1 cellular context compared by ENCODE assay signal in the genomic region with DNA sequence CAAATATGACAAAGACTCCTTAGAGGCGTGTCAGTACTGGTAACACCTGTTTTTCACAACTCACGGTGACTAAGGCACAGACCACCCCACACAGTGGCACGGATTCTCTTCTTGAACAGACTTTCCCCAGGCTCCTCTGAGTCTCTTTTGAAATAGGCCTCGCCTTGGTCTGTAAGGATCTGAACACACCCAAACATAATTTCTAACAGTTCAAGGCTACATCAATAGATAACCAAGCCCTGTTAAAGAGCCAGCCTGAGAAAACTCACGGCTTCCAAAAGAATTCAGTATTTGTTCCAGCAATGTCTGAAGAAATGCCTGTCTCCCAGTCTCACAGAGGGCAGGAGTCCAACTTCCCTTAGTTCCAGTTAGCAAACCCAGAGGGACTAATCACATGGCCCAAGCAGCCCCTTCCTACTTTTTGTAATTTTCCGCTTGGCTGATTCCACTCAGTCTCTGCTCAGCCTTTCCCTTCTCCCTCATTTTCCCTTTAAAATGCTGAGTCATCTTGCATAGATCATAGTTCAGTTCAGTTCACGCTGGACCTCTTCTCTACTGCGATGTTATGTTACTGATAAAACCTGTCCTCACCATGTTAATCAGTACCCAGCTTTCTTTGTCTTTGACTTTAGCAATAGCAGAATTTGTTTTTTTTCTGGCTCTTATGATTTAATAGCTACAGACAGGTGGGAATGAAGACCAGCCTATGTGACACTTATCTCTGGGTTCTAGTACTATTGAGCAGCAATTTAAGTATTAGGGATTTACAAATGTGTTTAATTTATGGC.
TF ChIP-seq lines count a peak whose summit lies in the region.

No MANE protein-coding gene starts in this region.

TF ChIP-seq in HepG2, 621 proteins besides CTCF, POLR2A, EP300 and RAD21 (continued from another document and continues in another):
- TF ChIP-seq, protein P1, sequence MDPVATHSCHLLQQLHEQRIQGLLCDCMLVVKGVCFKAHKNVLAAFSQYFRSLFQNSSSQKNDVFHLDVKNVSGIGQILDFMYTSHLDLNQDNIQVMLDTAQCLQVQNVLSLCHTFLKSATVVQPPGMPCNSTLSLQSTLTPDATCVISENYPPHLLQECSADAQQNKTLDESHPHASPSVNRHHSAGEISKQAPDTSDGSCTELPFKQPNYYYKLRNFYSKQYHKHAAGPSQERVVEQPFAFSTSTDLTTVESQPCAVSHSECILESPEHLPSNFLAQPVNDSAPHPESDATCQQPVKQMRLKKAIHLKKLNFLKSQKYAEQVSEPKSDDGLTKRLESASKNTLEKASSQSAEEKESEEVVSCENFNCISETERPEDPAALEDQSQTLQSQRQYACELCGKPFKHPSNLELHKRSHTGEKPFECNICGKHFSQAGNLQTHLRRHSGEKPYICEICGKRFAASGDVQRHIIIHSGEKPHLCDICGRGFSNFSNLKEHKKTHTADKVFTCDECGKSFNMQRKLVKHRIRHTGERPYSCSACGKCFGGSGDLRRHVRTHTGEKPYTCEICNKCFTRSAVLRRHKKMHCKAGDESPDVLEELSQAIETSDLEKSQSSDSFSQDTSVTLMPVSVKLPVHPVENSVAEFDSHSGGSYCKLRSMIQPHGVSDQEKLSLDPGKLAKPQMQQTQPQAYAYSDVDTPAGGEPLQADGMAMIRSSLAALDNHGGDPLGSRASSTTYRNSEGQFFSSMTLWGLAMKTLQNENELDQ (CRISPR knock-in tag; IDR thresholded peaks at IDR 0.05; ENCODE audit: borderline replicate concordance), result no peak
- TF ChIP-seq SP4 (CRISPR knock-in tag; IDR thresholded peaks at IDR 0.05) (no peak), CREM (IDR thresholded peaks at IDR 0.05) (peak; percentile 76), CREM (CRISPR knock-in tag; IDR thresholded peaks at IDR 0.05) (no peak), MEF2D (CRISPR knock-in tag; IDR thresholded peaks at IDR 0.05) (peak; percentile 76), SMAD1 (CRISPR knock-in tag; IDR thresholded peaks at IDR 0.05; ENCODE audit: borderline replicate concordance, low read depth) (no peak), ZNF34 (CRISPR knock-in tag; IDR thresholded peaks at IDR 0.05; ENCODE audit: borderline replicate concordance) (no peak), MTA1 (CRISPR knock-in tag; IDR thresholded peaks at IDR 0.05; ENCODE audit: borderline replicate concordance) (no peak), ZNF124 (CRISPR knock-in tag; IDR thresholded peaks at IDR 0.05) (peak; percentile 71; the same call in 1 of the 2 replicates), MIER3 (CRISPR knock-in tag; IDR thresholded peaks at IDR 0.05; ENCODE audit: borderline replicate concordance) (peak; percentile 68; the same call in 1 of the 2 replicates), ZNF44 (CRISPR knock-in tag; IDR thresholded peaks at IDR 0.05) (0 out of 2 replicates have a peak, but pooled peaks have one; percentile 35), SCMH1 (CRISPR knock-in tag; IDR thresholded peaks at IDR 0.05; ENCODE audit: borderline replicate concordance) (no peak), POLR2AphosphoS5 (IDR thresholded peaks at IDR 0.05; ENCODE audit: low read depth, low read length) (peak; percentile 4; the same call in 1 of the 2 replicates), MED13 (CRISPR knock-in tag; IDR thresholded peaks at IDR 0.05) (peak; percentile 90; the same call in 1 of the 2 replicates), ZNF530 (CRISPR knock-in tag; IDR thresholded peaks at IDR 0.05; ENCODE audit: low read depth) (no peak), FOXA3 (CRISPR knock-in tag; IDR thresholded peaks at IDR 0.05) (peak; percentile 67), HNRNPH1 (optimal IDR thresholded peaks at IDR 0.05; ENCODE audit: low read depth, low read length) (no peak), BCL6 (CRISPR knock-in tag; IDR thresholded peaks at IDR 0.05) (peak; percentile 69), NPAS2 (CRISPR knock-in tag; IDR thresholded peaks at IDR 0.05; ENCODE audit: borderline replicate concordance) (no peak), DNMT1 (CRISPR knock-in tag; IDR thresholded peaks at IDR 0.05) (no peak), TARDBP (CRISPR knock-in tag; IDR thresholded peaks at IDR 0.05) (peak; percentile 20; the same call in 1 of the 2 replicates), HOXA9 (CRISPR knock-in tag; IDR thresholded peaks at IDR 0.05; ENCODE audit: borderline replicate concordance) (no peak), CENPT (CRISPR knock-in tag; IDR thresholded peaks at IDR 0.05; ENCODE audit: low read depth) (no peak), ZNF160 (CRISPR knock-in tag; IDR thresholded peaks at IDR 0.05) (no peak), TAF1 (CRISPR knock-in tag; IDR thresholded peaks at IDR 0.05) (peak; percentile 26; the same call in 1 of the 2 replicates), SOX6 (IDR thresholded peaks at IDR 0.05) (no peak), SOX6 (CRISPR knock-in tag; IDR thresholded peaks at IDR 0.05) (peak; percentile 96), ZNF652 (CRISPR knock-in tag; IDR thresholded peaks at IDR 0.05; ENCODE audit: borderline replicate concordance, low read depth) (peak; percentile 47; the same call in 1 of the 2 replicates), EED (CRISPR knock-in tag; IDR thresholded peaks at IDR 0.05) (no peak), ZSCAN9 (CRISPR knock-in tag; IDR thresholded peaks at IDR 0.05; ENCODE audit: borderline replicate concordance) (peak; percentile 45; the same call in 1 of the 2 replicates), TOPORS (CRISPR knock-in tag; IDR thresholded peaks at IDR 0.05) (no peak), MEIS1 (CRISPR knock-in tag; IDR thresholded peaks at IDR 0.05; ENCODE audit: borderline replicate concordance) (no peak), ZNF484 (CRISPR knock-in tag; IDR thresholded peaks at IDR 0.05; ENCODE audit: borderline replicate concordance, low read depth) (no peak), ZNF282 (IDR thresholded peaks at IDR 0.05; ENCODE audit: partially characterized antibody) (no peak), ZC3H13 (CRISPR knock-in tag; IDR thresholded peaks at IDR 0.05) (no peak), PHB2 (IDR thresholded peaks at IDR 0.05; ENCODE audit: partially characterized antibody) (no peak), ZC3H4 (CRISPR knock-in tag; IDR thresholded peaks at IDR 0.05; ENCODE audit: borderline replicate concordance) (peak; percentile 59; the same call in 1 of the 2 replicates), IRF2 (CRISPR knock-in tag; IDR thresholded peaks at IDR 0.05) (peak; percentile 65; the same call in 1 of the 2 replicates), HMG20B (CRISPR knock-in tag; conservative IDR thresholded peaks at IDR 0.05) (peak; percentile 22; the same call in 1 of the 2 replicates), ZSCAN12 (CRISPR knock-in tag; IDR thresholded peaks at IDR 0.05) (no peak), ZNF225 (CRISPR knock-in tag; IDR thresholded peaks at IDR 0.05) (no peak), SIN3B (IDR thresholded peaks at IDR 0.05; ENCODE audit: low read length) (0 out of 2 replicates have a peak, but pooled peaks have one; percentile 24)
- TF ChIP-seq, protein P2, sequence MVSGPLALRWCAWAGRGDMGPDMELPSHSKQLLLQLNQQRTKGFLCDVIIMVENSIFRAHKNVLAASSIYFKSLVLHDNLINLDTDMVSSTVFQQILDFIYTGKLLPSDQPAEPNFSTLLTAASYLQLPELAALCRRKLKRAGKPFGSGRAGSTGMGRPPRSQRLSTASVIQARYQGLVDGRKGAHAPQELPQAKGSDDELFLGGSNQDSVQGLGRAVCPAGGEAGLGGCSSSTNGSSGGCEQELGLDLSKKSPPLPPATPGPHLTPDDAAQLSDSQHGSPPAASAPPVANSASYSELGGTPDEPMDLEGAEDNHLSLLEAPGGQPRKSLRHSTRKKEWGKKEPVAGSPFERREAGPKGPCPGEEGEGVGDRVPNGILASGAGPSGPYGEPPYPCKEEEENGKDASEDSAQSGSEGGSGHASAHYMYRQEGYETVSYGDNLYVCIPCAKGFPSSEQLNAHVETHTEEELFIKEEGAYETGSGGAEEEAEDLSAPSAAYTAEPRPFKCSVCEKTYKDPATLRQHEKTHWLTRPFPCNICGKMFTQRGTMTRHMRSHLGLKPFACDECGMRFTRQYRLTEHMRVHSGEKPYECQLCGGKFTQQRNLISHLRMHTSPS (CRISPR knock-in tag; IDR thresholded peaks at IDR 0.05; ENCODE audit: low read depth), result no peak
- TF ChIP-seq, protein P3, sequence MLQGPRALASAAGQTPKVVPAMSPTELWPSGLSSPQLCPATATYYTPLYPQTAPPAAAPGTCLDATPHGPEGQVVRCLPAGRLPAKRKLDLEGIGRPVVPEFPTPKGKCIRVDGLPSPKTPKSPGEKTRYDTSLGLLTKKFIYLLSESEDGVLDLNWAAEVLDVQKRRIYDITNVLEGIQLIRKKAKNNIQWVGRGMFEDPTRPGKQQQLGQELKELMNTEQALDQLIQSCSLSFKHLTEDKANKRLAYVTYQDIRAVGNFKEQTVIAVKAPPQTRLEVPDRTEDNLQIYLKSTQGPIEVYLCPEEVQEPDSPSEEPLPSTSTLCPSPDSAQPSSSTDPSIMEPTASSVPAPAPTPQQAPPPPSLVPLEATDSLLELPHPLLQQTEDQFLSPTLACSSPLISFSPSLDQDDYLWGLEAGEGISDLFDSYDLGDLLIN (CRISPR knock-in tag; IDR thresholded peaks at IDR 0.05; ENCODE audit: borderline replicate concordance), result no peak
- TF ChIP-seq, protein P4, sequence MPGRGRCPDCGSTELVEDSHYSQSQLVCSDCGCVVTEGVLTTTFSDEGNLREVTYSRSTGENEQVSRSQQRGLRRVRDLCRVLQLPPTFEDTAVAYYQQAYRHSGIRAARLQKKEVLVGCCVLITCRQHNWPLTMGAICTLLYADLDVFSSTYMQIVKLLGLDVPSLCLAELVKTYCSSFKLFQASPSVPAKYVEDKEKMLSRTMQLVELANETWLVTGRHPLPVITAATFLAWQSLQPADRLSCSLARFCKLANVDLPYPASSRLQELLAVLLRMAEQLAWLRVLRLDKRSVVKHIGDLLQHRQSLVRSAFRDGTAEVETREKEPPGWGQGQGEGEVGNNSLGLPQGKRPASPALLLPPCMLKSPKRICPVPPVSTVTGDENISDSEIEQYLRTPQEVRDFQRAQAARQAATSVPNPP (CRISPR knock-in tag; IDR thresholded peaks at IDR 0.05), result no peak; the same call in 1 of the 2 replicates
- TF ChIP-seq, protein P5, sequence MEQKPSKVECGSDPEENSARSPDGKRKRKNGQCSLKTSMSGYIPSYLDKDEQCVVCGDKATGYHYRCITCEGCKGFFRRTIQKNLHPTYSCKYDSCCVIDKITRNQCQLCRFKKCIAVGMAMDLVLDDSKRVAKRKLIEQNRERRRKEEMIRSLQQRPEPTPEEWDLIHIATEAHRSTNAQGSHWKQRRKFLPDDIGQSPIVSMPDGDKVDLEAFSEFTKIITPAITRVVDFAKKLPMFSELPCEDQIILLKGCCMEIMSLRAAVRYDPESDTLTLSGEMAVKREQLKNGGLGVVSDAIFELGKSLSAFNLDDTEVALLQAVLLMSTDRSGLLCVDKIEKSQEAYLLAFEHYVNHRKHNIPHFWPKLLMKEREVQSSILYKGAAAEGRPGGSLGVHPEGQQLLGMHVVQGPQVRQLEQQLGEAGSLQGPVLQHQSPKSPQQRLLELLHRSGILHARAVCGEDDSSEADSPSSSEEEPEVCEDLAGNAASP (CRISPR knock-in tag; IDR thresholded peaks at IDR 0.05; ENCODE audit: borderline replicate concordance), result peak; percentile 98
- TF ChIP-seq, protein P6, sequence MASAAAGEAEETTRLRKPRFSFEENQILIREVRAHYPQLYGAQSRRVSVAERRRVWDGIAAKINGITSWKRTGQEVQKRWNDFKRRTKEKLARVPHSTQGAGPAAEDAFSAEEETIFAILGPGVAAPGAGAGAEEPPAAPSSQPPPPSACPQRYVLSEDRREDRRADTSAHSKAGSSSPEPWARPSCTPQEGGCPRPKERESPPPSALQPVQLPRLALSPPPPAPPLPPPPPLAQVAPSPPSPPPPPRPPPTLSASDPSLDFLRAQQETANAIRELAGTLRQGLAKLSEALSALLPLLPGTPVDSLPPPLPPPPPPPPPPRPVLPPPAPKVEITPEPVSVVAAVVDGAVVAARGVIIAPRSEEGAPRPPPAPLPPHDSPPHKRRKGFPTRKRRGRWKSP (CRISPR knock-in tag; IDR thresholded peaks at IDR 0.05), result peak; percentile 48; the same call in 1 of the 2 replicates
- TF ChIP-seq, protein P7, sequence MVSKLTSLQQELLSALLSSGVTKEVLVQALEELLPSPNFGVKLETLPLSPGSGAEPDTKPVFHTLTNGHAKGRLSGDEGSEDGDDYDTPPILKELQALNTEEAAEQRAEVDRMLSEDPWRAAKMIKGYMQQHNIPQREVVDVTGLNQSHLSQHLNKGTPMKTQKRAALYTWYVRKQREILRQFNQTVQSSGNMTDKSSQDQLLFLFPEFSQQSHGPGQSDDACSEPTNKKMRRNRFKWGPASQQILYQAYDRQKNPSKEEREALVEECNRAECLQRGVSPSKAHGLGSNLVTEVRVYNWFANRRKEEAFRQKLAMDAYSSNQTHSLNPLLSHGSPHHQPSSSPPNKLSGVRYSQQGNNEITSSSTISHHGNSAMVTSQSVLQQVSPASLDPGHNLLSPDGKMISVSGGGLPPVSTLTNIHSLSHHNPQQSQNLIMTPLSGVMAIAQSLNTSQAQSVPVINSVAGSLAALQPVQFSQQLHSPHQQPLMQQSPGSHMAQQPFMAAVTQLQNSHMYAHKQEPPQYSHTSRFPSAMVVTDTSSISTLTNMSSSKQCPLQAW (CRISPR knock-in tag; IDR thresholded peaks at IDR 0.05), result peak; percentile 95
- TF ChIP-seq, protein P8, sequence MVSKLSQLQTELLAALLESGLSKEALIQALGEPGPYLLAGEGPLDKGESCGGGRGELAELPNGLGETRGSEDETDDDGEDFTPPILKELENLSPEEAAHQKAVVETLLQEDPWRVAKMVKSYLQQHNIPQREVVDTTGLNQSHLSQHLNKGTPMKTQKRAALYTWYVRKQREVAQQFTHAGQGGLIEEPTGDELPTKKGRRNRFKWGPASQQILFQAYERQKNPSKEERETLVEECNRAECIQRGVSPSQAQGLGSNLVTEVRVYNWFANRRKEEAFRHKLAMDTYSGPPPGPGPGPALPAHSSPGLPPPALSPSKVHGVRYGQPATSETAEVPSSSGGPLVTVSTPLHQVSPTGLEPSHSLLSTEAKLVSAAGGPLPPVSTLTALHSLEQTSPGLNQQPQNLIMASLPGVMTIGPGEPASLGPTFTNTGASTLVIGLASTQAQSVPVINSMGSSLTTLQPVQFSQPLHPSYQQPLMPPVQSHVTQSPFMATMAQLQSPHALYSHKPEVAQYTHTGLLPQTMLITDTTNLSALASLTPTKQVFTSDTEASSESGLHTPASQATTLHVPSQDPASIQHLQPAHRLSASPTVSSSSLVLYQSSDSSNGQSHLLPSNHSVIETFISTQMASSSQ (IDR thresholded peaks at IDR 0.05; ENCODE audit: low read depth), result peak; percentile 96
- TF ChIP-seq, protein P8 (CRISPR knock-in tag; IDR thresholded peaks at IDR 0.05; ENCODE audit: borderline replicate concordance), result peak; percentile 97; the same call in 1 of the 2 replicates
- TF ChIP-seq, protein P9, sequence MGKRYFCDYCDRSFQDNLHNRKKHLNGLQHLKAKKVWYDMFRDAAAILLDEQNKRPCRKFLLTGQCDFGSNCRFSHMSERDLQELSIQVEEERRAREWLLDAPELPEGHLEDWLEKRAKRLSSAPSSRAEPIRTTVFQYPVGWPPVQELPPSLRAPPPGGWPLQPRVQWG (CRISPR knock-in tag; IDR thresholded peaks at IDR 0.05; ENCODE audit: borderline replicate concordance, low read depth), result no peak
